In genomic region chr18:21612125-21613100, GRCh38 we compare ENCODE assay signal across 8 cellular contexts. TPM values are rescaled to one million over a fixed set of nuclear protein-coding genes. Genes with fewer than 3 reads are reported as not detected.
DNase-seq lines count a peak whose midpoint lies in the region; ATAC-seq and TF ChIP-seq lines count a peak whose summit lies in the region.

TSS of gene SNRPD1 (plus strand) at chr18:21612314. CDS start at chr18:21612430, 116 bp downstream.

- peak; percentile 79 for DNase-seq in GM12864 (ENCODE audit: low read depth)
- peak; percentile 93 for DNase-seq in NCI-H1092 treated with DMSO at 0.1 percent for 48 hours (lab: John Stamatoyannopoulos, UW)
- peak; percentile 89 for DNase-seq in SKM-1 (lab: John Stamatoyannopoulos, UW; ENCODE audit: unreplicated experiment)
- peak; percentile 94 for DNase-seq in glutamatergic neuron
- DNase-seq in osteocyte (ENCODE audit: extremely low spot score, unreplicated experiment) = peak; percentile 98
- DNase-seq in thyroid gland = peak; percentile 86 to 88

- intact Hi-C loops in thyroid gland (cut with DNase I) = loop anchor here (5.0 kb wide), 1 partner anchor 90 kb away; the partner anchor contains the start of gene ABHD3

- H3K27ac Mint-ChIP-seq in activated naive CD8-positive, alpha-beta T cell = peak within 1 kb of the TSS; percentile 100
- H3K27ac Mint-ChIP-seq in glutamatergic neuron (ENCODE audit: unreplicated experiment) (peak within 1 kb of the TSS; percentile 94), osteocyte (ENCODE audit: unreplicated experiment) (peak within 1 kb of the TSS; percentile 92)

- 1% methylated on average over 35 to 50 of the region's 59 CpGs for WGBS in thyroid gland, 2 donors

- TF ChIP-seq POLR2A in thyroid gland (IDR thresholded peaks at IDR 0.05) = peak in 1 of 2 donors; percentile 51

- peaks cover 8% of the 10 kb centered on the region for H3K36me3 Mint-ChIP-seq in activated naive CD8-positive, alpha-beta T cell
- H3K36me3 Mint-ChIP-seq in glutamatergic neuron (ENCODE audit: unreplicated experiment) = no peaks in the 10 kb centered on the region
- H3K36me3 Mint-ChIP-seq in osteocyte (ENCODE audit: unreplicated experiment) = peaks cover 17% of the 10 kb centered on the region

- no peaks in the 10 kb centered on the region for H3K9me3 ChIP-seq in thyroid gland

- peaks cover 30% of the 10 kb centered on the region for H3K4me1 Mint-ChIP-seq in activated naive CD8-positive, alpha-beta T cell (ENCODE audit: low read depth)
- peaks cover 5% of the 10 kb centered on the region for H3K4me1 Mint-ChIP-seq in glutamatergic neuron (ENCODE audit: low read depth, unreplicated experiment)
- H3K4me1 Mint-ChIP-seq in osteocyte (ENCODE audit: unreplicated experiment) = peaks cover 23% of the 10 kb centered on the region

- H3K27me3 Mint-ChIP-seq in activated naive CD8-positive, alpha-beta T cell = no peaks in the 10 kb centered on the region
- H3K27me3 Mint-ChIP-seq in glutamatergic neuron (ENCODE audit: unreplicated experiment) (peaks cover 5% of the 10 kb centered on the region), osteocyte (ENCODE audit: unreplicated experiment) (no peaks in the 10 kb centered on the region)

- TF ChIP-seq CTCF in GM12864 (IDR thresholded peaks at IDR 0.05; ENCODE audit: low read depth, low read length, missing control alignments) = peak; percentile 90
- peak; percentile 86 for TF ChIP-seq CTCF in glutamatergic neuron (IDR thresholded peaks at IDR 0.05; ENCODE audit: partially characterized antibody, unreplicated experiment)
- peak; percentile 98 for TF ChIP-seq CTCF in osteocyte (IDR thresholded peaks at IDR 0.05)
- TF ChIP-seq CTCF in thyroid gland (IDR thresholded peaks at IDR 0.05) = peak; percentile 84 to 98 (median 94)

- no peaks in the 10 kb centered on the region for H3K9me3 Mint-ChIP-seq in activated naive CD8-positive, alpha-beta T cell (ENCODE audit: low read depth)
- H3K9me3 Mint-ChIP-seq in glutamatergic neuron (ENCODE audit: unreplicated experiment) = peaks cover 7% of the 10 kb centered on the region
- no peaks in the 10 kb centered on the region for H3K9me3 Mint-ChIP-seq in osteocyte (ENCODE audit: unreplicated experiment)

- H3K27me3 ChIP-seq in thyroid gland = no peaks in the 10 kb centered on the region

- peak; percentile 97 for ATAC-seq in HG02623 (IDR thresholded peaks at IDR 0.05; ENCODE audit: unreplicated experiment)

- no peaks in the 10 kb centered on the region for H3K36me3 ChIP-seq in thyroid gland

- peak within 1 kb of the TSS; percentile 99 for H3K4me3 Mint-ChIP-seq in activated naive CD8-positive, alpha-beta T cell
- H3K4me3 Mint-ChIP-seq in glutamatergic neuron (ENCODE audit: unreplicated experiment) = peak within 1 kb of the TSS; percentile 99
- H3K4me3 Mint-ChIP-seq in osteocyte (ENCODE audit: unreplicated experiment) = peak within 1 kb of the TSS; percentile 98

- H3K27ac ChIP-seq in thyroid gland = peak within 1 kb of the TSS in 2 of 3 donors; percentile 60 to 73

- H3K4me3 ChIP-seq in GM12864 (ENCODE audit: low read depth, low read length) (peak within 1 kb of the TSS; percentile 93), thyroid gland (replicated peaks in 1 of 3) (peak within 1 kb of the TSS; percentile 20 to 62 (median 54))

- peaks cover 8 to 12% of the 10 kb centered on the region in 2 donors for H3K4me1 ChIP-seq in thyroid gland

RNA-seq across cellular contexts. Expression of gene SNRPD1, which starts in this region (rescaled TPM):
- total RNA-seq in glutamatergic neuron (ENCODE audit: unreplicated experiment) = 56.5 TPM
- 36.2 and 37.7 TPM in 2 replicates for total RNA-seq in osteocyte
- total RNA-seq in thyroid gland = 1 to 10 TPM; 4.1 to 8.5 (median 6.7) TPM

Comparison
In these comparisons a context has a peak if more than half of its experiments do, and no peak if none do; other contexts are left out.
1. Peak in every context shown above with its lines: DNase-seq, ATAC-seq, H3K4me3 ChIP-seq and H3K27ac ChIP-seq.